ENCODE assay signal across 10 cellular contexts in the genomic region with DNA sequence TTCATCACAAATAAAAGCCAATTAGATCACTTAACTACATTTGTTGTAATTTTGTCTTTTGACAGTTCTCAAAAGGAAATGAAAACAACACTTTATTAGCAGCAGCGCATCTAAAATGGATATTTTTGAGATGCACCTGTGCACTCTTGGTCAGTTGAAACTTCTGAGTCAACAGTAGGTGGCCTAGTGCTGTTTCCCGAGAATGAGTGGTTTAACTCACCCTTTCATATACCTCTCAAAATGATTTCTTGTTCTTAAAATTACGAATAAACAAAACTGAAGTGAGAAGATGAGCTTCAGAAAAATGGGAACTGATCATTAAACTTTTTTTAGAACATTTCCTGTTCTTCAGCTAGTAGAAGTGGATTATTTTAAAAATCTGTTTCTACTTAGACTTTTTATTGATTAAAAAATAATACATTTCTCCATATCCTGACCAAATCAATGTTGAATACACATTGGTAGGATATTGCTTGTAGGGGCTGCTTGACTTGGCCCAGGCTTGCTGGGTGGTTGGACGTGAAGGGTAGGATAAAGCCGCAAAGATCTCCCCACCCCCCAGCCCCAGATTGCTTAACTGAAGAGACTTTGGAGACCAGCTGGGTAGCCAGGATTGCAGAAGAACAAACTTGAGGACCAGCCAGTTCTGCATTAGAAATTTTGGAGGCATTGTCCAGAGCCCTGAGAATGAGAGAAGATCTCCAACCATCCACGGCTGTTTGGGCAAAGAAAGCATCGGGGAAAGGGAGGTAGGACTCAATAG. TPM values are rescaled to one million over a fixed set of nuclear protein-coding genes. Genes with fewer than 3 reads are reported as not detected.
DNase-seq lines count a peak whose midpoint lies in the region; ATAC-seq and TF ChIP-seq lines count a peak whose summit lies in the region.
"Had no signal": no experiment of that assay in that cellular context is flagged by ENCODE, and none has a peak within 500 bp of the region (broad histone marks: within the 10 kb centered on the region; RNA-seq: fewer than 3 reads in every experiment).

No MANE protein-coding gene starts in this region.

- H3K27me3 ChIP-seq in neuronal stem cell (ENCODE audit: control insufficient read depth in 3 of 3, insufficient read depth in 3 of 3, low read depth in 1 of 3, low read length in 3 of 3) (no peaks in the 10 kb centered on the region), suprapubic skin (no peaks in the 10 kb centered on the region)

- peaks cover 22% of the 10 kb centered on the region for H3K4me1 Mint-ChIP-seq in osteocyte (ENCODE audit: unreplicated experiment)

- H4K91ac ChIP-seq in neuronal stem cell (ENCODE audit: low read depth, low read length, poor library complexity), result no peak overlapping the region

- H3K9me3 Mint-ChIP-seq in osteocyte (ENCODE audit: unreplicated experiment), result peaks cover 1% of the 10 kb centered on the region

- peak; percentile 66 for ATAC-seq in GM18519 (IDR thresholded peaks at IDR 0.05; ENCODE audit: low FRiP score, unreplicated experiment)
- ATAC-seq in GM21576 (IDR thresholded peaks at IDR 0.05; ENCODE audit: unreplicated experiment), result peak; percentile 76
- ATAC-seq in HG03432 (IDR thresholded peaks at IDR 0.05; ENCODE audit: unreplicated experiment), result peak; percentile 77

- no peak overlapping the region for H2BK12ac ChIP-seq in neuronal stem cell (ENCODE audit: low read length)

- H3K4ac ChIP-seq in neuronal stem cell (ENCODE audit: low read length), result no peak overlapping the region

- TF ChIP-seq EP300 in suprapubic skin (IDR thresholded peaks at IDR 0.05), result no peak

- H3K36me3 ChIP-seq in neuronal stem cell (replicated peaks in 1 of 2; ENCODE audit: control insufficient read depth in 2 of 2, insufficient read depth in 2 of 2, low read length in 2 of 2), result no peaks in the 10 kb centered on the region
- H3K36me3 ChIP-seq in suprapubic skin, result no peaks in the 10 kb centered on the region

- no peak overlapping the region for H3K4me3 Mint-ChIP-seq in osteocyte (ENCODE audit: unreplicated experiment)

- H3K4me1 ChIP-seq in neuronal stem cell (ENCODE audit: control insufficient read depth in 2 of 2, insufficient read depth in 1 of 2, low read depth in 1 of 2, low read length in 2 of 2) (peaks cover 5 to 7% of the 10 kb centered on the region in 2 donors), suprapubic skin (peaks cover 9% of the 10 kb centered on the region)

- no peak overlapping the region for H3K23ac ChIP-seq in neuronal stem cell (ENCODE audit: low read depth, low read length, poor library complexity)

- H3K27ac Mint-ChIP-seq in osteocyte (ENCODE audit: unreplicated experiment), result no peak overlapping the region

- H3K9me3 ChIP-seq in neuronal stem cell (replicated peaks in 1 of 2; ENCODE audit: control insufficient read depth in 2 of 2, insufficient read depth in 1 of 2, low read depth in 1 of 2, low read length in 2 of 2), result no peaks in the 10 kb centered on the region
- no peaks in the 10 kb centered on the region for H3K9me3 ChIP-seq in suprapubic skin

- WGBS in neuronal stem cell (ENCODE audit: extremely low coverage in 2 of 2, insufficient read length in 2 of 2, insufficient replicate concordance in 1 of 2), 2 donors, result no CpG with 5 or more reads among the region's 7 CpGs
- WGBS in suprapubic skin, result 85% methylated on average over 7 of the region's 7 CpGs

- DNase-seq in medulla oblongata (ENCODE audit: extremely low spot score), result peak; percentile 55
- no peak for DNase-seq in NCI-H146 treated with DMSO at 0.1 percent for 48 hours (lab: John Stamatoyannopoulos, UW; ENCODE audit: unreplicated experiment)
- no peak for DNase-seq in neuronal stem cell (ENCODE audit: low spot score)
- no peak for DNase-seq in osteocyte (ENCODE audit: extremely low spot score, unreplicated experiment)
- no peak for DNase-seq in suprapubic skin (ENCODE audit: low spot score in 2 of 2)
- DNase-seq: activated naive CD4-positive, alpha-beta T cell had no signal

- H3K36me3 Mint-ChIP-seq in osteocyte (ENCODE audit: unreplicated experiment), result no peaks in the 10 kb centered on the region

- no peak overlapping the region for H3K18ac ChIP-seq in neuronal stem cell (ENCODE audit: low read length)

- H2BK15ac ChIP-seq in neuronal stem cell (ENCODE audit: low read length), result no peak overlapping the region

- H3K79me1 ChIP-seq in neuronal stem cell (ENCODE audit: low read depth, low read length), result no peaks in the 10 kb centered on the region

- TF ChIP-seq POLR2A in suprapubic skin (IDR thresholded peaks at IDR 0.05), result no peak

- H3K4me2 ChIP-seq in neuronal stem cell (ENCODE audit: insufficient read depth, low read length, poor library complexity, severe bottlenecking), result no peak overlapping the region

- H3K14ac ChIP-seq in neuronal stem cell (ENCODE audit: low read length), result no peak overlapping the region

- H3K4me3 ChIP-seq in neuronal stem cell (ENCODE audit: low read length in 2 of 2) (no peak overlapping the region), suprapubic skin (no peak overlapping the region)
- H3K4me3 ChIP-seq: SK-N-MC had no signal

- no peak overlapping the region for H2BK120ac ChIP-seq in neuronal stem cell (ENCODE audit: low read depth, low read length)

- H2BK5ac ChIP-seq in neuronal stem cell (ENCODE audit: low read length), result no peak overlapping the region

- no peaks in the 10 kb centered on the region for H3K27me3 Mint-ChIP-seq in osteocyte (ENCODE audit: unreplicated experiment)

- H4K8ac ChIP-seq in neuronal stem cell (ENCODE audit: low read depth, low read length), result no peak overlapping the region

- no peak overlapping the region for H2AFZ ChIP-seq in neuronal stem cell (ENCODE audit: low read length)

- H2AK5ac ChIP-seq in neuronal stem cell (ENCODE audit: low read depth, low read length), result no peak overlapping the region

- TF ChIP-seq CTCF in osteocyte (IDR thresholded peaks at IDR 0.05), result no peak
- no peak for TF ChIP-seq CTCF in suprapubic skin (IDR thresholded peaks at IDR 0.05)

- no peak overlapping the region for H3K9ac ChIP-seq in neuronal stem cell (ENCODE audit: low read depth, low read length, poor library complexity)

- H3K27ac ChIP-seq in neuronal stem cell (replicated peaks; ENCODE audit: low read length) (no peak overlapping the region), suprapubic skin (no peak overlapping the region)
- H3K27ac ChIP-seq: SK-N-MC had no signal

RNA-seq across cellular contexts. Expression of a gene that starts 22.3 kb away (rescaled TPM):
- 20.8 TPM for polyA plus RNA-seq in neuronal stem cell (2013, experiment 1 of 2)
- polyA plus RNA-seq in neuronal stem cell (2013, experiment 2 of 2), result 23.7 TPM
- total RNA-seq in osteocyte, result 75.6 and 81.3 TPM in 2 replicates
- total RNA-seq in suprapubic skin, result 10 to 100 TPM; 16.5 to 28.7 (median 19.6) TPM
